In genomic region chr1:152185544-152186391, GRCh38 we compare ENCODE assay signal across 8 cellular contexts. TPM values are rescaled to one million over a fixed set of nuclear protein-coding genes. Genes with fewer than 3 reads are reported as not detected.
DNase-seq lines count a peak whose midpoint lies in the region; ATAC-seq lines count a peak whose summit lies in the region.

No MANE protein-coding gene starts in this region.

- H2BK120ac ChIP-seq in neuronal stem cell (ENCODE audit: low read depth, low read length): no peak overlapping the region

- no CpG with 5 or more reads among the region's 8 CpGs for WGBS in neuronal stem cell (ENCODE audit: extremely low coverage in 2 of 2, insufficient read length in 2 of 2, insufficient replicate concordance in 1 of 2), 2 donors

- H2AFZ ChIP-seq in neuronal stem cell (ENCODE audit: low read length): no peak overlapping the region

- no peaks in the 10 kb centered on the region for H3K27me3 ChIP-seq in neuronal stem cell (ENCODE audit: control insufficient read depth in 3 of 3, insufficient read depth in 3 of 3, low read depth in 1 of 3, low read length in 3 of 3)

- no peak overlapping the region for H3K4ac ChIP-seq in neuronal stem cell (ENCODE audit: low read length)

- no peak overlapping the region for H2BK5ac ChIP-seq in neuronal stem cell (ENCODE audit: low read length)

- H3K4me3 ChIP-seq in neuronal stem cell (ENCODE audit: low read length in 2 of 2): no peak overlapping the region

- peak; percentile 81 for DNase-seq in EH (ENCODE audit: low read depth)
- DNase-seq in NOMO-1 (lab: John Stamatoyannopoulos, UW; ENCODE audit: unreplicated experiment in 2 of 2): peak; percentile 58 to 79
- peak; percentile 22 for DNase-seq in activated T-cell treated with anti-CD3 and anti-CD28 coated beads, Interleukin-2, amount 50 U/mL, for 1 hour
- DNase-seq in fibroblast of the conjunctiva (ENCODE audit: low read depth): peak; percentile 55
- peak; percentile 8 for DNase-seq in neuronal stem cell (ENCODE audit: low spot score)

- H3K9me3 ChIP-seq in neuronal stem cell (replicated peaks in 1 of 2; ENCODE audit: control insufficient read depth in 2 of 2, insufficient read depth in 1 of 2, low read depth in 1 of 2, low read length in 2 of 2): peaks cover 0 to 3% of the 10 kb centered on the region in 2 donors

- H3K18ac ChIP-seq in neuronal stem cell (ENCODE audit: low read length): no peak overlapping the region

- peak; percentile 67 for ATAC-seq in HG03159 (IDR thresholded peaks at IDR 0.05; ENCODE audit: unreplicated experiment)
- ATAC-seq in HG03520 (IDR thresholded peaks at IDR 0.05; ENCODE audit: unreplicated experiment): no peak
- ATAC-seq in GM18868 (IDR thresholded peaks at IDR 0.05; ENCODE audit: unreplicated experiment): no peak

- H3K36me3 ChIP-seq in neuronal stem cell (replicated peaks in 1 of 2; ENCODE audit: control insufficient read depth in 2 of 2, insufficient read depth in 2 of 2, low read length in 2 of 2): no peaks in the 10 kb centered on the region

- no peak overlapping the region for H2AK5ac ChIP-seq in neuronal stem cell (ENCODE audit: low read depth, low read length)

- H3K27ac ChIP-seq in neuronal stem cell (replicated peaks; ENCODE audit: low read length): no peak overlapping the region

- no peak overlapping the region for H3K4me2 ChIP-seq in neuronal stem cell (ENCODE audit: insufficient read depth, low read length, poor library complexity, severe bottlenecking)

- no peaks in the 10 kb centered on the region for H3K79me1 ChIP-seq in neuronal stem cell (ENCODE audit: low read depth, low read length)

- H4K91ac ChIP-seq in neuronal stem cell (ENCODE audit: low read depth, low read length, poor library complexity): no peak overlapping the region

- no peak overlapping the region for H3K23ac ChIP-seq in neuronal stem cell (ENCODE audit: low read depth, low read length, poor library complexity)

- no peak overlapping the region for H4K8ac ChIP-seq in neuronal stem cell (ENCODE audit: low read depth, low read length)

- H3K14ac ChIP-seq in neuronal stem cell (ENCODE audit: low read length): no peak overlapping the region

- H3K4me1 ChIP-seq in neuronal stem cell (ENCODE audit: control insufficient read depth in 2 of 2, insufficient read depth in 1 of 2, low read depth in 1 of 2, low read length in 2 of 2): no peaks in the 10 kb centered on the region

- H2BK12ac ChIP-seq in neuronal stem cell (ENCODE audit: low read length): no peak overlapping the region

- no peak overlapping the region for H3K9ac ChIP-seq in neuronal stem cell (ENCODE audit: low read depth, low read length, poor library complexity)

- H2BK15ac ChIP-seq in neuronal stem cell (ENCODE audit: low read length): no peak overlapping the region

RNA-seq across cellular contexts. Expression of gene RPTN, which starts 26.7 kb away (rescaled TPM):
- polyA plus RNA-seq in neuronal stem cell (2013, experiment 1 of 2): not detected
- not detected for polyA plus RNA-seq in neuronal stem cell (2013, experiment 2 of 2)

RNA-seq across cellular contexts. Expression of gene HRNR, which starts 38.2 kb away (rescaled TPM):
- polyA plus RNA-seq in neuronal stem cell (2013, experiment 1 of 2): not detected
- polyA plus RNA-seq in neuronal stem cell (2013, experiment 2 of 2): not detected

Comparison
In these comparisons a context has a peak if more than half of its experiments do, and no peak if none do; other contexts are left out.
1. DNase-seq: peak in every context shown above with its lines; median percentile 81 in EH; 68 in NOMO-1; 55 in fibroblast of the conjunctiva; 22 in activated T-cell treated with anti-CD3 and anti-CD28 coated beads, Interleukin-2, amount 50 U/mL, for 1 hour; 8 in neuronal stem cell.